17 cellular contexts compared by ENCODE assay signal in the genomic region with DNA sequence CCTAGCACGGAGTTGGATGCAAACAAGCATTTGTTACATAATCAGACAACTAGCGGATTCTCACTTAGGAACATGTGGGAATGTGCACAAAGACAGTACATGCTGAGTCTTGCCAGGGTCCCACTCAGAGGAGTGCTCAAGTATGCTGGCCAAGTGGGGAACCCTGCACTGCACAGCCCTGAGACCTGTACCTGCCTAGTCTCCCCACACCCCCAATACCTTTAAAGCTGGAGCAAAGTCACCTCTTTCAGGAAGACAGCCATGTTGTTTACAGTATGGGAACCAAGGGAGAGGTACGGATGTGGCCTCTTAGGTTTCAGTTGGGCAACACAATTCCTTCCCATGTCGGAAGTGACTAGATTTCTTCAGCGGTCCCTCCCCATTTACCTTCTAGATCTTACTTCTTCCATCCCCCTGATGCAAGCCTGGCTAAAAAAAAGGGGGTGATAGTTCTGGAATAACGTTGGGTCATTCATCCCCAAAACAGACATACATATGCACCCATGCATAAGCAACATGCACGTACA. TPM values are rescaled to one million over a fixed set of nuclear protein-coding genes. Genes with fewer than 3 reads are reported as not detected.
A peak's percentile ranks its signal among the peaks of the same experiment; 100 is the strongest.
DNase-seq lines count a peak whose midpoint lies in the region; ATAC-seq and TF ChIP-seq lines count a peak whose summit lies in the region.
"Had no signal": no experiment of that assay in that cellular context is flagged by ENCODE, and none has a peak within 500 bp of the region (broad histone marks: within the 10 kb centered on the region; RNA-seq: fewer than 3 reads in every experiment).

No MANE protein-coding gene starts in this region.

- H3K4me3 ChIP-seq in GM23338 = no peak overlapping the region
- peak overlapping the region in 1 of 8 donors; percentile 44 for H3K4me3 ChIP-seq in spleen
- H3K4me3 ChIP-seq: GM12878, K562 had no signal

- H3K4me1 ChIP-seq in GM23338 (ENCODE audit: insufficient read depth) (peaks cover 5% of the 10 kb centered on the region; the same call in 1 of the 2 replicates), spleen (no peaks in the 10 kb centered on the region)

- peak; percentile 4 for DNase-seq in AG20443 (ENCODE audit: low spot score)
- DNase-seq in GM23338 (ENCODE audit: low spot score) = no peak
- DNase-seq in NOMO-1 treated with dmso at 0.1 percent for 144 hours (lab: John Stamatoyannopoulos, UW; ENCODE audit: unreplicated experiment) = peak; percentile 18
- DNase-seq in spleen = no peak
- DNase-seq in CD1c-positive myeloid dendritic cell (ENCODE audit: extremely low spot score) = no peak
- DNase-seq in middle frontal gyrus (ENCODE audit: extremely low spot score, low spot score) = no peak
- no peak for DNase-seq in CD4-positive, alpha-beta T cell
- DNase-seq: Calu3; CD8-positive, alpha-beta T cell; DMS79 treated with DMSO at 0.1 percent for 48 hours; HCEC 1CT; IMR-90 had no signal

- H3K27ac ChIP-seq in GM23338 (ENCODE audit: low read depth) (no peak overlapping the region), spleen (peak overlapping the region in 7 of 8 donors; percentile 39 to 88 (median 78))
- no peak overlapping the region for H3K27ac ChIP-seq in CD4-positive, alpha-beta T cell (ENCODE audit: low read depth, low read length)
- H3K27ac ChIP-seq: C4-2B had no signal

- ATAC-seq in GM23338 = no peak
- ATAC-seq in CD4-positive, alpha-beta T cell (ENCODE audit: poor library complexity) = no peak
- ATAC-seq: CD8-positive, alpha-beta T cell; GM12878; K562 had no signal

- CTCF ChIA-PET in CD4-positive, alpha-beta T cell (lab: Charles Lee) = no interaction called here

- 54 to 83% (median 69%) methylated on average over 7 of the region's 7 CpGs for WGBS in spleen, 5 donors

- no peaks in the 10 kb centered on the region for H3K27me3 Mint-ChIP-seq in GM23338 (ENCODE audit: insufficient read depth, low read depth, poor library complexity)
- no peaks in the 10 kb centered on the region for H3K27me3 Mint-ChIP-seq in CD4-positive, alpha-beta T cell

- TF ChIP-seq POLR2A in spleen (IDR thresholded peaks at IDR 0.05) = no peak

- H3K27me3 ChIP-seq in GM23338 (ENCODE audit: insufficient read depth) = no peaks in the 10 kb centered on the region
- H3K27me3 ChIP-seq in spleen (replicated peaks in 1 of 7) = no peaks in the 10 kb centered on the region
- no peaks in the 10 kb centered on the region for H3K27me3 ChIP-seq in CD4-positive, alpha-beta T cell (ENCODE audit: control insufficient read depth, insufficient read depth, low read length)

- H3K9me3 Mint-ChIP-seq in GM23338 = no peaks in the 10 kb centered on the region
- no peaks in the 10 kb centered on the region for H3K9me3 Mint-ChIP-seq in CD4-positive, alpha-beta T cell
- H3K9me3 Mint-ChIP-seq: CD8-positive, alpha-beta T cell had no signal

- H3K79me2 ChIP-seq in GM23338 (replicated peaks; ENCODE audit: insufficient read depth) = no peaks in the 10 kb centered on the region

- no peaks in the 10 kb centered on the region for H3K9me3 ChIP-seq in spleen
- H3K9me3 ChIP-seq in CD4-positive, alpha-beta T cell (ENCODE audit: control insufficient read depth, low read length) = no peaks in the 10 kb centered on the region

- H3K36me3 ChIP-seq in GM23338 (ENCODE audit: insufficient read depth) (no peaks in the 10 kb centered on the region), spleen (no peaks in the 10 kb centered on the region)

- H3K36me3 Mint-ChIP-seq in GM23338 (ENCODE audit: low read depth) = no peaks in the 10 kb centered on the region
- no peaks in the 10 kb centered on the region for H3K36me3 Mint-ChIP-seq in CD4-positive, alpha-beta T cell (ENCODE audit: low read depth)
- H3K36me3 Mint-ChIP-seq: CD8-positive, alpha-beta T cell had no signal

- H2AFZ ChIP-seq in GM23338 = peak overlapping the region; percentile 81

- no peaks in the 10 kb centered on the region; the same call in 1 of the 2 replicates for H3K9me2 ChIP-seq in GM23338 (ENCODE audit: insufficient read depth)

- no peak for TF ChIP-seq CTCF in GM23338 (conservative IDR thresholded peaks at IDR 0.05; ENCODE audit: low read depth in 2 of 2)
- no peak for TF ChIP-seq CTCF in spleen (IDR thresholded peaks at IDR 0.05 in 8 of 11, conservative IDR thresholded peaks at IDR 0.05 in 3 of 11)
- no peak for TF ChIP-seq CTCF in CD4-positive, alpha-beta T cell (IDR thresholded peaks at IDR 0.05)

- POLR2A ChIA-PET in CD4-positive, alpha-beta T cell (lab: Charles Lee) = no interaction called here

- intact Hi-C loops in spleen (cut with DNase I; ENCODE audit: low total_unique reads) = no loop called here
- intact Hi-C loops in CD4-positive, alpha-beta T cell (cut with DNase I, micrococcal nuclease) = no loop called here

- peaks cover 3% of the 10 kb centered on the region; the same call in 1 of the 3 replicates for H3K4me1 Mint-ChIP-seq in GM23338
- no peaks in the 10 kb centered on the region for H3K4me1 Mint-ChIP-seq in CD4-positive, alpha-beta T cell (ENCODE audit: low read depth)

- H3K4me3 Mint-ChIP-seq in GM23338 = no peak overlapping the region
- H3K4me3 Mint-ChIP-seq in CD4-positive, alpha-beta T cell = no peak overlapping the region
- H3K4me3 Mint-ChIP-seq: CD8-positive, alpha-beta T cell had no signal

- no peak overlapping the region for H3K4me2 ChIP-seq in GM23338

- no peaks in the 10 kb centered on the region for H4K20me1 ChIP-seq in GM23338 (replicated peaks; ENCODE audit: insufficient read depth)

- H3K27ac Mint-ChIP-seq in GM23338 = no peak overlapping the region
- no peak overlapping the region for H3K27ac Mint-ChIP-seq in CD4-positive, alpha-beta T cell
- H3K27ac Mint-ChIP-seq: CD8-positive, alpha-beta T cell had no signal

- no peaks in the 10 kb centered on the region for H3F3A ChIP-seq in GM23338 (replicated peaks; ENCODE audit: low read depth)

TF ChIP-seq in GM23338, 12 proteins besides CTCF, POLR2A, EP300 and RAD21 (continues in another document):
- TF ChIP-seq EZH2phosphoT487 (IDR thresholded peaks at IDR 0.05; ENCODE audit: unreplicated experiment) = no peak

RNA-seq across cellular contexts. Expression of gene CXCR1, which starts 10.7 kb away (rescaled TPM):
- total RNA-seq in GM23338 (2014; rRNA removed; shearing (Covaris generic)) = not detected in 2 replicates
- polyA plus RNA-seq in GM23338 (2016; fragmentation: Nextera tagmentation; extraction: Ambion mirVana) = not detected in 2 replicates
- 100 to 1,000 TPM in 2 of 7 donors, 10 to 100 TPM in 5; 19.4 to 139 (median 48.4) TPM for total RNA-seq in spleen
- 1 to 10 TPM in 2 of 3 donors, under 1 TPM in 1; 0.70 to 6.6 (median 4.9) TPM for polyA plus RNA-seq in spleen
- under 1 TPM in 1 of 2 experiments, not detected in 1; 0.08 TPM for total RNA-seq in CD4-positive, alpha-beta T cell
- total RNA-seq: A172; Calu3; CD8-positive, alpha-beta T cell; GM12878; IMR-90; K562 had no signal
- polyA plus RNA-seq: BJ, GM12878, IMR-90, K562 had no signal

RNA-seq across cellular contexts. Expression of gene CXCR2, which starts 30.2 kb away (rescaled TPM):
- 0.52 and 0.82 TPM in 2 replicates for total RNA-seq in GM23338 (2014; rRNA removed; shearing (Covaris generic))
- polyA plus RNA-seq in GM23338 (2016; fragmentation: Nextera tagmentation; extraction: Ambion mirVana) (0.71 and 1.6 TPM in 2 replicates), spleen (1 to 10 TPM in 2 of 3 donors, under 1 TPM in 1; 0.39 to 6.5 (median 2.6) TPM)
- 100 to 1,000 TPM in 1 of 7 donors, 10 to 100 TPM in 6; 24.4 to 113 (median 56.2) TPM for total RNA-seq in spleen
- total RNA-seq in CD4-positive, alpha-beta T cell = not detected
- total RNA-seq: A172; Calu3; CD8-positive, alpha-beta T cell; IMR-90; K562 had no signal
- polyA plus RNA-seq: BJ, IMR-90, K562 had no signal

Comparison
In these comparisons a context has a peak if more than half of its experiments do, and no peak if none do; other contexts are left out.
1. DNase-seq: peak in AG20443 (single experiment) and NOMO-1 treated with dmso at 0.1 percent for 144 hours (single experiment); none in GM23338 (single experiment), spleen (single experiment), CD1c-positive myeloid dendritic cell (single experiment), middle frontal gyrus (single experiment) and CD4-positive, alpha-beta T cell (0 of 10).
2. H3K27ac ChIP-seq: peak in spleen (7 of 8); none in GM23338 (single experiment) and CD4-positive, alpha-beta T cell (single experiment).
3. RNA of gene CXCR1, which starts 10.7 kb away (total RNA-seq): 19.4 to 139 TPM in spleen; 0.08 TPM in CD4-positive, alpha-beta T cell and not detected in GM23338; every median in the first group is over 10 times any median in the second.
4. RNA of gene CXCR2, which starts 30.2 kb away (total RNA-seq): 24.4 to 113 TPM in spleen; 0.52 to 0.82 TPM in GM23338 and not detected in CD4-positive, alpha-beta T cell; every median in the first group is over 10 times any median in the second.